ENCODE assay signal across 37 cellular contexts in genomic region chr5:124929000-124929399, GRCh38.
"Had no signal": no experiment of that assay in that cellular context is flagged by ENCODE, and none has a peak within 500 bp of the region (broad histone marks: within the 10 kb centered on the region; RNA-seq: fewer than 3 reads in every experiment).

No MANE protein-coding gene starts in this region.

- H3K36me3 ChIP-seq: ascending aorta, cardiac muscle cell, WERI-Rb-1 had no signal

- H3K27ac Mint-ChIP-seq: activated CD4-positive, alpha-beta memory T cell treated with anti-CD3 and anti-CD28 coated beads, Interleukin-2, amount 10 ng/mL, durations not matched to agents 7 days and 5 days; activated CD4-positive, alpha-beta T cell treated with anti-CD3 and anti-CD28 coated beads for 36 hours; activated CD4-positive, alpha-beta T cell treated with anti-CD3 and anti-CD28 coated beads, Interleukin-2, amount 10 ng/mL, durations not matched to agents 7 days and 5 days; activated CD8-positive, alpha-beta memory T cell treated with anti-CD3 and anti-CD28 coated beads, Interleukin-2, amount 10 ng/mL, durations not matched to agents 7 days and 5 days; activated CD8-positive, alpha-beta T cell treated with anti-CD3 and anti-CD28 coated beads, Interleukin-2, amount 10 ng/mL, durations not matched to agents 7 days and 5 days; activated naive CD4-positive, alpha-beta T cell treated with anti-CD3 and anti-CD28 coated beads, Interleukin-2, amount 10 ng/mL, durations not matched to agents 7 days and 5 days; activated naive CD4-positive, alpha-beta T cell treated with anti-CD3 and anti-CD28 coated beads, Interleukin-2, amount 50 U/mL, for 24 hours; activated naive CD8-positive, alpha-beta T cell; activated naive CD8-positive, alpha-beta T cell treated with anti-CD3 and anti-CD28 coated beads, Interleukin-2, amount 10 ng/mL, durations not matched to agents 7 days and 5 days; activated naive CD8-positive, alpha-beta T cell treated with anti-CD3 and anti-CD28 coated beads, Interleukin-2, amount 50 U/mL, for 24 hours; activated T-cell treated with anti-CD3 and anti-CD28 coated beads, Interleukin-2, amount 50 U/mL, for 24 hours; activated T-helper 2 cell treated with anti-CD3 and anti-CD28 coated beads, Interferon-gamma antibody, Interleukin-2, Interleukin-4, amounts not matched to agents 10 μg/mL and 5 μg/mL and 100 μg/mL, durations not matched to agents 14 hours and 24 hours and 36 hours; brain; T-helper 1 cell treated with Interleukin-12 subunit alpha and Interleukin-12 subunit beta and Interleukin-4 antibody, amounts not matched to agents 30 μg/mL and 1 μg/mL, for 36 hours; T-helper 2 cell treated with Interferon-gamma antibody and Interleukin-4, amounts not matched to agents 5 μg/mL and 100 μg/mL, for 36 hours; WTC11 had no signal

- H3K4me3 ChIP-seq: ascending aorta, cardiac muscle cell had no signal

- H3K27me3 ChIP-seq: ascending aorta, cardiac muscle cell had no signal

- H3K4me3 Mint-ChIP-seq: activated CD4-positive, alpha-beta memory T cell treated with anti-CD3 and anti-CD28 coated beads, Interleukin-2, amount 10 ng/mL, durations not matched to agents 7 days and 5 days; activated CD4-positive, alpha-beta T cell treated with anti-CD3 and anti-CD28 coated beads for 36 hours; activated CD4-positive, alpha-beta T cell treated with anti-CD3 and anti-CD28 coated beads, Interleukin-2, amount 10 ng/mL, durations not matched to agents 7 days and 5 days; activated CD8-positive, alpha-beta memory T cell treated with anti-CD3 and anti-CD28 coated beads, Interleukin-2, amount 10 ng/mL, durations not matched to agents 7 days and 5 days; activated CD8-positive, alpha-beta T cell treated with anti-CD3 and anti-CD28 coated beads, Interleukin-2, amount 10 ng/mL, durations not matched to agents 7 days and 5 days; activated naive CD4-positive, alpha-beta T cell treated with anti-CD3 and anti-CD28 coated beads, Interleukin-2, amount 10 ng/mL, durations not matched to agents 7 days and 5 days; activated naive CD4-positive, alpha-beta T cell treated with anti-CD3 and anti-CD28 coated beads, Interleukin-2, amount 50 U/mL, for 24 hours; activated naive CD8-positive, alpha-beta T cell; activated naive CD8-positive, alpha-beta T cell treated with anti-CD3 and anti-CD28 coated beads, Interleukin-2, amount 10 ng/mL, durations not matched to agents 7 days and 5 days; activated naive CD8-positive, alpha-beta T cell treated with anti-CD3 and anti-CD28 coated beads, Interleukin-2, amount 50 U/mL, for 24 hours; activated T-cell treated with anti-CD3 and anti-CD28 coated beads, Interleukin-2, amount 50 U/mL, for 24 hours; brain; central memory CD8-positive, alpha-beta T cell; T-helper 1 cell treated with Interleukin-12 subunit alpha and Interleukin-12 subunit beta and Interleukin-4 antibody, amounts not matched to agents 30 μg/mL and 1 μg/mL, for 36 hours; T-helper 2 cell treated with Interferon-gamma antibody and Interleukin-4, amounts not matched to agents 5 μg/mL and 100 μg/mL, for 36 hours; WTC11 had no signal

- H3K4me1 Mint-ChIP-seq: activated CD4-positive, alpha-beta memory T cell treated with anti-CD3 and anti-CD28 coated beads, Interleukin-2, amount 10 ng/mL, durations not matched to agents 7 days and 5 days; activated CD4-positive, alpha-beta T cell treated with anti-CD3 and anti-CD28 coated beads for 36 hours; activated CD4-positive, alpha-beta T cell treated with anti-CD3 and anti-CD28 coated beads, Interleukin-2, amount 10 ng/mL, durations not matched to agents 7 days and 5 days; activated CD8-positive, alpha-beta memory T cell treated with anti-CD3 and anti-CD28 coated beads, Interleukin-2, amount 10 ng/mL, durations not matched to agents 7 days and 5 days; activated naive CD4-positive, alpha-beta T cell treated with anti-CD3 and anti-CD28 coated beads, Interleukin-2, amount 10 ng/mL, durations not matched to agents 7 days and 5 days; activated naive CD4-positive, alpha-beta T cell treated with anti-CD3 and anti-CD28 coated beads, Interleukin-2, amount 50 U/mL, for 24 hours; activated naive CD8-positive, alpha-beta T cell treated with anti-CD3 and anti-CD28 coated beads, Interleukin-2, amount 10 ng/mL, durations not matched to agents 7 days and 5 days; activated naive CD8-positive, alpha-beta T cell treated with anti-CD3 and anti-CD28 coated beads, Interleukin-2, amount 50 U/mL, for 24 hours; brain; central memory CD8-positive, alpha-beta T cell had no signal

- H3K27ac ChIP-seq: ascending aorta, cardiac muscle cell, WERI-Rb-1 had no signal

- H3K9me3 ChIP-seq: ascending aorta had no signal

- DNase-seq: activated CD4-positive, alpha-beta memory T cell treated with anti-CD3 and anti-CD28 coated beads, Interleukin-2, amount 10 ng/mL, durations not matched to agents 7 days and 5 days; activated CD4-positive, alpha-beta T cell treated with anti-CD3 and anti-CD28 coated beads for 1 hour; activated CD4-positive, alpha-beta T cell treated with anti-CD3 and anti-CD28 coated beads for 36 hours; activated CD4-positive, alpha-beta T cell treated with anti-CD3 and anti-CD28 coated beads for 48 hours; activated CD4-positive, alpha-beta T cell treated with anti-CD3 and anti-CD28 coated beads, Interleukin-2, amount 10 ng/mL, durations not matched to agents 7 days and 5 days; activated CD4-positive, alpha-beta T cell treated with anti-CD3 and anti-CD28 coated beads, Interleukin-2, amount 50 U/mL, for 48 hours; activated CD4-positive, CD25-positive, alpha-beta regulatory T cell; activated CD8-positive, alpha-beta memory T cell treated with anti-CD3 and anti-CD28 coated beads for 24 hours; activated CD8-positive, alpha-beta memory T cell treated with anti-CD3 and anti-CD28 coated beads, Interleukin-2, amount 10 ng/mL, durations not matched to agents 7 days and 5 days; activated CD8-positive, alpha-beta memory T cell treated with anti-CD3 and anti-CD28 coated beads, Interleukin-2, amount 50 U/mL, for 48 hours; activated CD8-positive, alpha-beta T cell treated with anti-CD3 and anti-CD28 coated beads, Interleukin-2, amount 10 ng/mL, durations not matched to agents 7 days and 5 days; activated effector memory CD4-positive, alpha-beta T cell treated with Interleukin-2 at 50 U/mL for 16 hours; activated gamma-delta T cell; activated naive CD4-positive, alpha-beta T cell treated with anti-CD3 and anti-CD28 coated beads, Interleukin-2, amount 10 ng/mL, durations not matched to agents 7 days and 5 days; activated naive CD4-positive, alpha-beta T cell treated with Interleukin-2 at 50 U/mL for 16 hours; activated naive CD8-positive, alpha-beta T cell treated with anti-CD3 and anti-CD28 coated beads, Interleukin-2, amount 10 ng/mL, durations not matched to agents 7 days and 5 days; activated naive CD8-positive, alpha-beta T cell treated with anti-CD3 and anti-CD28 coated beads, Interleukin-2, amount 50 U/mL, for 24 hours; activated T-cell treated with anti-CD3 and anti-CD28 coated beads, Interleukin-2, amount 50 U/mL, for 24 hours; activated T-cell treated with anti-CD3 and anti-CD28 coated beads, Interleukin-2, amount 50 U/mL, for 48 hours; amygdala; caudate nucleus; cerebellar nuclear complex; T-helper 1 cell; T-helper 2 cell; T-helper 9 cell; WERI-Rb-1 had no signal

- ATAC-seq: activated CD4-positive, alpha-beta T cell treated with anti-CD3 and anti-CD28 coated beads for 36 hours; activated CD4-positive, CD25-positive, alpha-beta regulatory T cell treated with anti-CD3 and anti-CD28 coated beads, Interleukin-2, amount 50 U/mL, for 24 hours; activated CD8-positive, alpha-beta memory T cell treated with anti-CD3 and anti-CD28 coated beads, Interleukin-2, amount 10 ng/mL, durations not matched to agents 7 days and 5 days; activated CD8-positive, alpha-beta T cell treated with anti-CD3 and anti-CD28 coated beads, Interleukin-2, amount 10 ng/mL, durations not matched to agents 7 days and 5 days; activated naive CD8-positive, alpha-beta T cell treated with anti-CD3 and anti-CD28 coated beads, Interleukin-2, amount 50 U/mL, for 24 hours; WTC11 had no signal

- H3K27me3 Mint-ChIP-seq: activated CD4-positive, alpha-beta memory T cell treated with anti-CD3 and anti-CD28 coated beads, Interleukin-2, amount 10 ng/mL, durations not matched to agents 7 days and 5 days; activated CD4-positive, alpha-beta T cell treated with anti-CD3 and anti-CD28 coated beads, Interleukin-2, amount 10 ng/mL, durations not matched to agents 7 days and 5 days; activated CD8-positive, alpha-beta memory T cell treated with anti-CD3 and anti-CD28 coated beads, Interleukin-2, amount 10 ng/mL, durations not matched to agents 7 days and 5 days; activated naive CD4-positive, alpha-beta T cell treated with anti-CD3 and anti-CD28 coated beads, Interleukin-2, amount 10 ng/mL, durations not matched to agents 7 days and 5 days; activated naive CD4-positive, alpha-beta T cell treated with anti-CD3 and anti-CD28 coated beads, Interleukin-2, amount 50 U/mL, for 24 hours; activated naive CD8-positive, alpha-beta T cell; activated naive CD8-positive, alpha-beta T cell treated with anti-CD3 and anti-CD28 coated beads, Interleukin-2, amount 10 ng/mL, durations not matched to agents 7 days and 5 days; activated naive CD8-positive, alpha-beta T cell treated with anti-CD3 and anti-CD28 coated beads, Interleukin-2, amount 50 U/mL, for 24 hours; activated T-cell treated with anti-CD3 and anti-CD28 coated beads, Interleukin-2, amount 50 U/mL, for 24 hours; brain; central memory CD8-positive, alpha-beta T cell had no signal

- H3K36me3 Mint-ChIP-seq: activated CD8-positive, alpha-beta memory T cell treated with anti-CD3 and anti-CD28 coated beads, Interleukin-2, amount 10 ng/mL, durations not matched to agents 7 days and 5 days; activated naive CD4-positive, alpha-beta T cell treated with anti-CD3 and anti-CD28 coated beads, Interleukin-2, amount 10 ng/mL, durations not matched to agents 7 days and 5 days; activated naive CD4-positive, alpha-beta T cell treated with anti-CD3 and anti-CD28 coated beads, Interleukin-2, amount 50 U/mL, for 24 hours; activated naive CD8-positive, alpha-beta T cell treated with anti-CD3 and anti-CD28 coated beads, Interleukin-2, amount 10 ng/mL, durations not matched to agents 7 days and 5 days; brain; WTC11 had no signal

- H3K9me3 Mint-ChIP-seq: activated CD4-positive, alpha-beta memory T cell treated with anti-CD3 and anti-CD28 coated beads, Interleukin-2, amount 10 ng/mL, durations not matched to agents 7 days and 5 days; activated naive CD4-positive, alpha-beta T cell treated with anti-CD3 and anti-CD28 coated beads, Interleukin-2, amount 50 U/mL, for 24 hours; activated naive CD8-positive, alpha-beta T cell treated with anti-CD3 and anti-CD28 coated beads, Interleukin-2, amount 50 U/mL, for 24 hours; activated T-cell treated with anti-CD3 and anti-CD28 coated beads, Interleukin-2, amount 50 U/mL, for 24 hours; activated T-helper 2 cell treated with anti-CD3 and anti-CD28 coated beads, Interferon-gamma antibody, Interleukin-2, Interleukin-4, amounts not matched to agents 10 μg/mL and 5 μg/mL and 100 μg/mL, durations not matched to agents 14 hours and 24 hours and 36 hours had no signal
